ENCODE assay signal across 37 cellular contexts in the genomic region with DNA sequence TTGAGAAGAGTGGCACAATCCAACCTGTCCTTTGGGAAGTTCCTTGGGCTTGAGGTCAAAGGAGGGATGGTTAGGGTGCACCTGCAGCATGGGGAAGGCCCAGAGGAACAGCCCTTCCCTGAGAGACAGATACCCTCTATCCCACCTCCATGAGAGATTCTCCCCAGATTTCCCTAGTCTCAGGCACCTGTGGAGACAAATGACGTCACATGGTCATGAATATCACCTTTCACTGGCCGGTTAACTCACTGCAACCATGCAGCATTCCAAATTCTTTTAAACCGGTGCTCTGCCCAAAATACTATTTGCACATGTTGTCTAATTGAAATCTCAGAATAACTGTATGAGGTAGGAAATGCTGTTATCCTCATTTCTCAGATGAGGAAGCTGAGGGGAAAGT. TPM values are rescaled to one million over a fixed set of nuclear protein-coding genes. Genes with fewer than 3 reads are reported as not detected.
DNase-seq lines count a peak whose midpoint lies in the region; ATAC-seq, FAIRE-seq and TF ChIP-seq lines count a peak whose summit lies in the region.
"Had no signal": no experiment of that assay in that cellular context is flagged by ENCODE, and none has a peak within 500 bp of the region (broad histone marks: within the 10 kb centered on the region; RNA-seq: fewer than 3 reads in every experiment).

No MANE protein-coding gene starts in this region.

- no peak overlapping the region for H4K91ac ChIP-seq in H1 (replicated peaks; ENCODE audit: insufficient read length, low read length)

- ATAC-seq in HepG2 = no peak
- ATAC-seq in right lobe of liver = no peak
- ATAC-seq in effector memory CD8-positive, alpha-beta T cell (replicated peaks) = no peak
- ATAC-seq: A549; CD8-positive, alpha-beta T cell had no signal

- 20% methylated on average over 3 of the region's 3 CpGs for WGBS in HepG2 (ENCODE audit: low lambda C conversion rate)
- WGBS in right lobe of liver (ENCODE audit: insufficient coverage, low coverage, low lambda C conversion rate, missing lambda C conversion rate) = 56% methylated on average over 3 of the region's 3 CpGs
- WGBS in H1 (ENCODE audit: extremely low coverage in 1 of 2, insufficient coverage in 1 of 2, insufficient read length in 1 of 2, insufficient replicate concordance in 2 of 2, low coverage in 1 of 2, low lambda C conversion rate in 2 of 2, missing lambda C conversion rate in 1 of 2), 2 experiments = 61% methylated on average over 3 of the region's 3 CpGs; no CpG with 5 or more reads in 1 of the 2 experiments

- no peak overlapping the region for H2BK15ac ChIP-seq in H1 (ENCODE audit: low read length)

- no peak overlapping the region for H3K23ac ChIP-seq in H1 (ENCODE audit: insufficient read length)

- H4K5ac ChIP-seq in H1 (ENCODE audit: insufficient read length, low read depth, low read length) = no peak overlapping the region

- H3K27ac ChIP-seq in HepG2 (ENCODE audit: extremely low read length, insufficient read depth, low read length) = no peak overlapping the region
- H3K27ac ChIP-seq in right lobe of liver = no peak overlapping the region
- no peak overlapping the region for H3K27ac ChIP-seq in H1 (ENCODE audit: low read depth, low read length)
- H3K27ac ChIP-seq: 22Rv1; A549; BLaER1; BLaER1 treated with 17β-estradiol and CSF1 and Interleukin-3, amounts not matched to agents 10 nM and 100 nM; C4-2B had no signal

- H2AK5ac ChIP-seq in H1 (ENCODE audit: low read depth, low read length) = no peak overlapping the region

- H3K4me1 ChIP-seq in HepG2 (ENCODE audit: insufficient read depth, low read length) (peaks cover 18% of the 10 kb centered on the region), right lobe of liver (no peaks in the 10 kb centered on the region), H1 (replicated peaks in 1 of 4; ENCODE audit: control insufficient read depth in 3 of 4, insufficient read depth in 4 of 4, low read length in 3 of 4) (no peaks in the 10 kb centered on the region)
- H3K4me1 ChIP-seq: A549; BE2C; BLaER1; BLaER1 treated with 17β-estradiol and CSF1 and Interleukin-3, amounts not matched to agents 10 nM and 100 nM; Caco-2 had no signal

- CTCF ChIA-PET in HepG2 (lab: Yijun Ruan, JAX; ENCODE audit: low intra/inter-chr PET ratio, low total read pairs) = no interaction called here
- CTCF ChIA-PET in H1 (lab: Charles Lee; ENCODE audit: partially characterized antibody) = no interaction called here
- CTCF ChIA-PET in HEK293T (lab: Yijun Ruan, JAX) = no interaction called here

- intact Hi-C loops in HepG2 (cut with micrococcal nuclease; ENCODE audit: unreplicated experiment) (no loop called here), right lobe of liver (cut with DNase I) (no loop called here)

- H3K27me3 Mint-ChIP-seq in effector memory CD8-positive, alpha-beta T cell = peaks cover 0 to 25% of the 10 kb centered on the region in 2 donors
- H3K27me3 Mint-ChIP-seq in type B pancreatic cell = peaks cover 19% of the 10 kb centered on the region
- H3K27me3 Mint-ChIP-seq: CD4-positive, CD25-positive, alpha-beta regulatory T cell had no signal

- H3K56ac ChIP-seq in H1 (replicated peaks; ENCODE audit: insufficient read length, low read depth, low read length) = no peak overlapping the region

- H3K36me3 Mint-ChIP-seq in effector memory CD8-positive, alpha-beta T cell (ENCODE audit: insufficient read depth) = no peaks in the 10 kb centered on the region
- H3K36me3 Mint-ChIP-seq in type B pancreatic cell = no peaks in the 10 kb centered on the region
- H3K36me3 Mint-ChIP-seq: CD14-positive monocyte; CD4-positive, alpha-beta memory T cell; CD4-positive, CD25-positive, alpha-beta regulatory T cell; CD8-positive, alpha-beta memory T cell; CD8-positive, alpha-beta T cell had no signal

- H3K27me3 ChIP-seq in HepG2 (ENCODE audit: control insufficient read depth in 1 of 2, insufficient read depth in 2 of 2, low read length in 2 of 2) (peaks cover 2 to 15% of the 10 kb centered on the region in 2 experiments; a peak in 3 of 5 replicates), right lobe of liver (no peaks in the 10 kb centered on the region), H1 (replicated peaks in 1 of 4; ENCODE audit: control insufficient read depth in 3 of 4, extremely low read depth in 1 of 4, insufficient read depth in 3 of 4, low read length in 3 of 4) (no peaks in the 10 kb centered on the region)
- H3K27me3 ChIP-seq: BE2C; BLaER1; BLaER1 treated with 17β-estradiol and CSF1 and Interleukin-3, amounts not matched to agents 10 nM and 100 nM had no signal

- DNase-seq in HepG2 (ENCODE audit: low spot score) (no peak), right lobe of liver (no peak), HTR-8/SVneo (ENCODE audit: insufficient read length, low spot score) (no peak), H1 (ENCODE audit: low read depth in 1 of 2, low spot score in 2 of 2) (no peak), islet precursor cell (peak; percentile 22), type B pancreatic cell (ENCODE audit: extremely low spot score, unreplicated experiment) (no peak), HEK293T (ENCODE audit: extremely low spot score) (no peak)
- no peak for DNase-seq in effector memory CD8-positive, alpha-beta T cell
- DNase-seq: 8988T; ACHN; AML-193; BE2C; C1 segment of cervical spinal cord; Caco-2; Calu3; CD4-positive, alpha-beta T cell; CD4-positive, CD25-positive, alpha-beta regulatory T cell; CD8-positive, alpha-beta memory T cell; CD8-positive, alpha-beta T cell; COR-L47; DMS 273 treated with DMSO at 0.1 percent for 48 hours; DMS153; DMS53; DMS79; DMS79 treated with DMSO at 0.1 percent for 48 hours; DND-41; EL had no signal

- H3K4me2 ChIP-seq in HepG2 (ENCODE audit: low read depth, low read length) (no peak overlapping the region), H1 (ENCODE audit: insufficient read depth in 1 of 2, low read depth in 2 of 2, low read length in 2 of 2) (no peak overlapping the region)
- H3K4me2 ChIP-seq: A549; BLaER1; BLaER1 treated with 17β-estradiol and CSF1 and Interleukin-3, amounts not matched to agents 10 nM and 100 nM had no signal

- POLR2A ChIA-PET in HepG2 (lab: Yijun Ruan, JAX) = no interaction called here
- POLR2A ChIA-PET in H1 (lab: Charles Lee; ENCODE audit: partially characterized antibody) = no interaction called here
- POLR2A ChIA-PET in HEK293T (lab: Yijun Ruan, JAX) = no interaction called here

- peaks cover 2% of the 10 kb centered on the region; the same call in 1 of the 2 replicates for H3K23me2 ChIP-seq in H1 (ENCODE audit: low read depth, low read length)

- in situ Hi-C loops in HepG2 (cut with HindIII; ENCODE audit: extremely low pct_ligation_motif_present, low pct_unique_long_range_greater_than_20kb) = no loop called here

- TF ChIP-seq CTCF in HepG2 (CRISPR knock-in tag; IDR thresholded peaks at IDR 0.05) (no peak), right lobe of liver (IDR thresholded peaks at IDR 0.05) (no peak), H1 (IDR thresholded peaks at IDR 0.05; ENCODE audit: control extremely low read depth in 1 of 3, insufficient read depth in 1 of 3, low read depth in 1 of 3, low read length in 3 of 3) (no peak), type B pancreatic cell (conservative IDR thresholded peaks at IDR 0.05) (no peak)

- no peak overlapping the region for H3K18ac ChIP-seq in H1 (ENCODE audit: extremely low read depth, low read length)

- no peak overlapping the region for H3K4ac ChIP-seq in H1 (replicated peaks; ENCODE audit: insufficient read length, low read depth, low read length)

- no peaks in the 10 kb centered on the region for H3K79me1 ChIP-seq in H1 (ENCODE audit: low read depth, low read length)

- no peak overlapping the region for H2BK5ac ChIP-seq in H1 (ENCODE audit: low read depth, low read length)

- no peak overlapping the region for H2BK12ac ChIP-seq in H1 (ENCODE audit: low read depth, low read length)

- no peak overlapping the region for H2BK120ac ChIP-seq in H1 (replicated peaks; ENCODE audit: low read depth, low read length)

- H3K4me1 Mint-ChIP-seq in effector memory CD8-positive, alpha-beta T cell (ENCODE audit: low read depth in 2 of 2) = no peaks in the 10 kb centered on the region
- peaks cover 3% of the 10 kb centered on the region for H3K4me1 Mint-ChIP-seq in type B pancreatic cell (ENCODE audit: unreplicated experiment)
- H3K4me1 Mint-ChIP-seq: B cell; CD14-positive monocyte; CD4-positive, alpha-beta memory T cell; CD4-positive, CD25-positive, alpha-beta regulatory T cell; CD8-positive, alpha-beta memory T cell had no signal

- no peak overlapping the region for H3K9ac ChIP-seq in HepG2 (ENCODE audit: insufficient read depth, low read depth, low read length)
- no peak overlapping the region for H3K9ac ChIP-seq in H1 (replicated peaks in 1 of 4; ENCODE audit: extremely low read depth in 1 of 4, low read depth in 3 of 4, low read length in 3 of 4)
- H3K9ac ChIP-seq: BLaER1; BLaER1 treated with 17β-estradiol and CSF1 and Interleukin-3, amounts not matched to agents 10 nM and 100 nM had no signal

- no peak overlapping the region for H3K14ac ChIP-seq in H1 (ENCODE audit: insufficient read length)

- TF ChIP-seq EP300 in HepG2 (IDR thresholded peaks at IDR 0.05; ENCODE audit: low read depth in 2 of 2, low read length in 2 of 2) (no peak), HepG2 (CRISPR knock-in tag; IDR thresholded peaks at IDR 0.05; ENCODE audit: borderline replicate concordance) (no peak), H1 (IDR thresholded peaks at IDR 0.05; ENCODE audit: borderline replicate concordance in 1 of 2, low read depth in 2 of 2, low read length in 2 of 2) (no peak)

- H3K4me3 ChIP-seq in HepG2 (replicated peaks in 1 of 3; ENCODE audit: insufficient read depth in 1 of 3, low read depth in 2 of 3, low read length in 3 of 3) = no peak overlapping the region
- H3K4me3 ChIP-seq in right lobe of liver = no peak overlapping the region
- no peak overlapping the region for H3K4me3 ChIP-seq in H1 (ENCODE audit: extremely low read depth in 1 of 4, insufficient read depth in 2 of 4, low read depth in 3 of 4, low read length in 4 of 4)
- H3K4me3 ChIP-seq: A549; BLaER1; BLaER1 treated with 17β-estradiol and CSF1 and Interleukin-3, amounts not matched to agents 10 nM and 100 nM had no signal

- H3K36me3 ChIP-seq in HepG2 (replicated peaks in 1 of 2; ENCODE audit: control insufficient read depth in 1 of 2, insufficient read depth in 2 of 2, low read length in 2 of 2) = no peaks in the 10 kb centered on the region
- no peaks in the 10 kb centered on the region for H3K36me3 ChIP-seq in right lobe of liver
- H3K36me3 ChIP-seq in H1 (ENCODE audit: control insufficient read depth in 2 of 4, insufficient read depth in 4 of 4, low read length in 3 of 4) = no peaks in the 10 kb centered on the region
- H3K36me3 ChIP-seq: BE2C; BLaER1; BLaER1 treated with 17β-estradiol and CSF1 and Interleukin-3, amounts not matched to agents 10 nM and 100 nM had no signal

- no peaks in the 10 kb centered on the region for H3K9me3 ChIP-seq in HepG2 (ENCODE audit: low read length)
- H3K9me3 ChIP-seq in right lobe of liver = no peaks in the 10 kb centered on the region
- H3K9me3 ChIP-seq in H1 (ENCODE audit: insufficient read depth in 2 of 2, low read depth in 1 of 2, low read length in 1 of 2) = no peaks in the 10 kb centered on the region
- H3K9me3 ChIP-seq: A549; BE2C; BLaER1; BLaER1 treated with 17β-estradiol and CSF1 and Interleukin-3, amounts not matched to agents 10 nM and 100 nM; Caco-2 had no signal

- BruUV-seq in HepG2 (replicated peaks; lab: Mats Ljungman, UMichigan) = no TSS peak

- H3K79me2 ChIP-seq in HepG2 (ENCODE audit: insufficient read depth, low read length) (no peaks in the 10 kb centered on the region), H1 (ENCODE audit: control insufficient read depth in 1 of 2, insufficient read depth in 2 of 2, low read length in 2 of 2) (no peaks in the 10 kb centered on the region)

- no peaks in the 10 kb centered on the region for H4K20me1 ChIP-seq in HepG2 (ENCODE audit: insufficient read depth, low read length)
- no peaks in the 10 kb centered on the region for H4K20me1 ChIP-seq in H1 (replicated peaks in 1 of 2; ENCODE audit: control insufficient read depth in 1 of 2, insufficient read depth in 2 of 2, low read length in 2 of 2)
- H4K20me1 ChIP-seq: BLaER1; BLaER1 treated with 17β-estradiol and CSF1 and Interleukin-3, amounts not matched to agents 10 nM and 100 nM had no signal

- 0 out of 2 replicates have a peak overlapping the region, but pooled peaks have one; percentile 21 for H2BK20ac ChIP-seq in H1 (ENCODE audit: low read length)

- no peak overlapping the region for H3K4me3 Mint-ChIP-seq in effector memory CD8-positive, alpha-beta T cell
- no peak overlapping the region for H3K4me3 Mint-ChIP-seq in type B pancreatic cell
- H3K4me3 Mint-ChIP-seq: B cell; CD14-positive monocyte; CD4-positive, alpha-beta memory T cell; CD4-positive, alpha-beta T cell; CD4-positive, CD25-positive, alpha-beta regulatory T cell; CD8-positive, alpha-beta memory T cell; CD8-positive, alpha-beta T cell had no signal

- no peak overlapping the region for H4K8ac ChIP-seq in H1 (ENCODE audit: extremely low read depth, insufficient read depth, low read length)

- H3K27ac Mint-ChIP-seq in effector memory CD8-positive, alpha-beta T cell = no peak overlapping the region
- H3K27ac Mint-ChIP-seq in type B pancreatic cell = no peak overlapping the region
- H3K27ac Mint-ChIP-seq: B cell; CD14-positive monocyte; CD4-positive, alpha-beta memory T cell; CD4-positive, alpha-beta T cell; CD4-positive, CD25-positive, alpha-beta regulatory T cell; CD8-positive, alpha-beta memory T cell; CD8-positive, alpha-beta T cell had no signal

- TF ChIP-seq POLR2A in HepG2 (IDR thresholded peaks at IDR 0.05; ENCODE audit: insufficient read depth in 1 of 2, low read depth in 2 of 2, low read length in 2 of 2) (no peak), right lobe of liver (IDR thresholded peaks at IDR 0.05) (no peak), H1 (IDR thresholded peaks at IDR 0.05; ENCODE audit: control extremely low read depth in 1 of 2, low read depth in 2 of 2, low read length in 2 of 2) (no peak)

- TF ChIP-seq RAD21 in HepG2 (CRISPR knock-in tag; IDR thresholded peaks at IDR 0.05) (no peak), H1 (IDR thresholded peaks at IDR 0.05 in 1 of 2, conservative IDR thresholded peaks at IDR 0.05 in 1 of 2; ENCODE audit: low read depth in 2 of 2, low read length in 2 of 2) (no peak)

- FAIRE-seq in HepG2 (lab: Jason Lieb, UNC) (no peak), HTR-8/SVneo (lab: Jason Lieb, UNC) (peak; percentile 74), H1 (lab: Jason Lieb, UNC) (no peak)
- FAIRE-seq: A204.1, A549, D721Med had no signal

- H3K9me3 Mint-ChIP-seq in effector memory CD8-positive, alpha-beta T cell = no peaks in the 10 kb centered on the region
- no peaks in the 10 kb centered on the region for H3K9me3 Mint-ChIP-seq in type B pancreatic cell
- H3K9me3 Mint-ChIP-seq: CD14-positive monocyte; CD4-positive, alpha-beta T cell; CD8-positive, alpha-beta T cell had no signal

- H2AFZ ChIP-seq in HepG2 (ENCODE audit: low read length) = no peak overlapping the region
- H2AFZ ChIP-seq in H1 (ENCODE audit: low read length) = no peak overlapping the region

RNA-seq across cellular contexts. Expression of a gene that starts 15.6 kb away (rescaled TPM):
- total RNA-seq in HepG2 (2016; rRNA removed; fragmentation: Illumina TruSeq; extraction: Trizol) (40.1 and 45.2 TPM in 2 replicates), right lobe of liver (10 to 100 TPM; 34.7 to 63.5 (median 50.2) TPM), type B pancreatic cell (ENCODE audit: low replicate concordance) (61.9 and 145 TPM in 2 replicates)
- 21.2 and 24.0 TPM in 2 replicates for total RNA-seq in HepG2 (2016; cell fraction: cytosol; rRNA removed; fragmentation: Illumina TruSeq; extraction: Trizol; ENCODE audit: low read depth)
- 33.5 and 38.3 TPM in 2 replicates for total RNA-seq in HepG2 (2016; cell fraction: insoluble cytoplasmic fraction; rRNA removed; fragmentation: Illumina TruSeq; extraction: Trizol)
- 21.6 and 23.8 TPM in 2 replicates for total RNA-seq in HepG2 (2016; cell fraction: membrane; rRNA removed; fragmentation: Illumina TruSeq; extraction: Trizol)
- total RNA-seq in HepG2 (2016; cell fraction: nucleus; rRNA removed; fragmentation: Illumina TruSeq; extraction: Trizol) = 110 and 124 TPM in 2 replicates
- polyA plus RNA-seq in HepG2 (2011; rRNA removed) (45.9 and 54.9 TPM in 2 replicates), H1 (2011; rRNA removed) (35.1 and 39.5 TPM in 2 replicates)
- 21.6 and 26.5 TPM in 2 replicates for polyA plus RNA-seq in HepG2 (2011; cell fraction: cytosol; rRNA removed)
- polyA plus RNA-seq in HepG2 (2011; cell fraction: nucleus; rRNA removed) = 164 and 205 TPM in 2 replicates
- polyA plus RNA-seq in HepG2 (2012) = 38.4 and 43.8 TPM in 2 replicates
- polyA plus RNA-seq in HepG2 (2016; cell fraction: cytosol; fragmentation: Illumina TruSeq; extraction: Trizol; ENCODE audit: low read depth) = 0.63 and 1.0 TPM in 2 replicates
- polyA plus RNA-seq in HepG2 (2016; cell fraction: insoluble cytoplasmic fraction; fragmentation: Illumina TruSeq; extraction: Trizol; ENCODE audit: low read depth) = 11.0 and 18.7 TPM in 2 replicates
- polyA plus RNA-seq in HepG2 (2016; cell fraction: membrane; fragmentation: Illumina TruSeq; extraction: Trizol; ENCODE audit: low read depth) = 2.1 and 2.3 TPM in 2 replicates
- polyA plus RNA-seq in HepG2 (2016; cell fraction: nucleus; fragmentation: Illumina TruSeq; extraction: Trizol; ENCODE audit: insufficient read depth, low read depth) = 112 and 131 TPM in 2 replicates
- 240 and 302 TPM in 2 replicates for polyA minus RNA-seq in HepG2 (2011; rRNA and poly(A)+ RNA removed; ENCODE audit: low replicate concordance)
- polyA minus RNA-seq in HepG2 (2011; cell fraction: cytosol; rRNA and poly(A)+ RNA removed) = 39.7 and 40.6 TPM in 2 replicates
- 318 and 321 TPM in 2 replicates for polyA minus RNA-seq in HepG2 (2011; cell fraction: nucleus; rRNA and poly(A)+ RNA removed)
- total RNA-seq in H1 (2021; fragmentation: NEBNext Ultra II Directional; extraction: Animal tissue kit (Norgen Biotek cat#: 25700)) = 69.1 and 70.4 TPM in 2 replicates
- polyA plus RNA-seq in H1 (2011; cell fraction: cytosol; rRNA removed) = 41.2 TPM
- 199 TPM for polyA plus RNA-seq in H1 (2011; cell fraction: nucleus; rRNA removed)
- polyA plus RNA-seq in H1 (2012, experiment 1 of 2) = 39.2 to 59.2 TPM (median 43.1 TPM) in 4 replicates
- polyA plus RNA-seq in H1 (2012, experiment 2 of 2) = 4.4 TPM
- 15.5 TPM for polyA plus RNA-seq in H1 (2013, experiment 1 of 2)
- polyA plus RNA-seq in H1 (2013, experiment 2 of 2) = 15.1 TPM
- 338 and 362 TPM in 2 replicates for polyA minus RNA-seq in H1 (2011; rRNA and poly(A)+ RNA removed)
- polyA minus RNA-seq in H1 (2011; cell fraction: cytosol; rRNA and poly(A)+ RNA removed) = 58.9 TPM
- 347 TPM for polyA minus RNA-seq in H1 (2011; cell fraction: nucleus; rRNA and poly(A)+ RNA removed)
